Comparison of ENCODE assay signal across 25 cellular contexts in the genomic region with DNA sequence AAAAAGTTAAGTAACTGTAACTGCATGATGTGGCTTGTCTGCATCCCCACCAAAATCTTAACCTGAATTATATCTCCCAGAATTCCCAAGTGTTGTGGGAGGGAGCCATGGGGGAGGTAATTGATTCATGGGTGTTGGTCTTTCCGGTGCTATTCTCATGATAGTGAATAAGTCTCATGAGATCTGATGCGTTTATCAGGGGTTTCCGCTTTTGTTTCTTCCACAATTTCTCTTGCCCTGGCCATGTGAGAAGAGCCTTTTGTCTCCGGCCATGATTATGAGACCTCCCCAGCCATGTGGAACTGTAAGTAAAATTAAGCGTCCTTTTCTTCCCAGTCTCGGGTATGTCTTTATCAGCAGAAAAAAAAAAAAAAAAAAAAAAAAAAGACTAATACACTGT.
DNase-seq lines count a peak whose midpoint lies in the region; FAIRE-seq and TF ChIP-seq lines count a peak whose summit lies in the region.
"Had no signal": no experiment of that assay in that cellular context is flagged by ENCODE, and none has a peak within 500 bp of the region (broad histone marks: within the 10 kb centered on the region; RNA-seq: fewer than 3 reads in every experiment).

No MANE protein-coding gene starts in this region.

- DNase-seq in H54 (ENCODE audit: insufficient read length, low spot score) (no peak), SK-MEL-5 (ENCODE audit: low read depth, low spot score) (peak; percentile 90), NCI-H1048 (lab: John Stamatoyannopoulos, UW) (no peak)
- DNase-seq in activated CD4-positive, CD25-positive, alpha-beta regulatory T cell treated with anti-CD3 and anti-CD28 coated beads, Interleukin-2, amount 50 U/mL, for 72 hours, result no peak
- DNase-seq: 8988T; ACHN; BE2C; C1 segment of cervical spinal cord; Caco-2; Calu3; CD4-positive, alpha-beta memory T cell; CD4-positive, alpha-beta T cell; CD4-positive, CD25-positive, alpha-beta regulatory T cell; CD8-positive, alpha-beta memory T cell; CD8-positive, alpha-beta T cell; COR-L47; DMS 273 treated with DMSO at 0.1 percent for 48 hours; DMS153; DMS53; DMS79; DMS79 treated with DMSO at 0.1 percent for 48 hours; DND-41; EL had no signal

- in situ Hi-C loops in SK-MEL-5 (cut with HindIII; ENCODE audit: low pct_unique_long_range_greater_than_20kb, low sequenced_read_pairs), result no loop called here

- no peak for TF ChIP-seq POLR2A in H54 (IDR thresholded peaks at IDR 0.05; ENCODE audit: low read depth, low read length)

- peak; percentile 30 for FAIRE-seq in H54 (lab: Jason Lieb, UNC)
- FAIRE-seq: A204.1, A549 had no signal
